In genomic region chr9:27092496-27092895, GRCh38 we compare ENCODE assay signal across 2 cellular contexts. TPM values are rescaled to one million over a fixed set of nuclear protein-coding genes. Genes with fewer than 3 reads are reported as not detected.
"Had no signal": no experiment of that assay in that cellular context is flagged by ENCODE, and none has a peak within 500 bp of the region (broad histone marks: within the 10 kb centered on the region; RNA-seq: fewer than 3 reads in every experiment).

No MANE protein-coding gene starts in this region.

RNA-seq across cellular contexts. Expression of gene TEK, which starts 16.5 kb away (rescaled TPM):
- total RNA-seq: HepG2 had no signal
- polyA plus RNA-seq: HepG2, IgD-negative memory B cell had no signal
